7 cellular contexts compared by ENCODE assay signal in the genomic region with DNA sequence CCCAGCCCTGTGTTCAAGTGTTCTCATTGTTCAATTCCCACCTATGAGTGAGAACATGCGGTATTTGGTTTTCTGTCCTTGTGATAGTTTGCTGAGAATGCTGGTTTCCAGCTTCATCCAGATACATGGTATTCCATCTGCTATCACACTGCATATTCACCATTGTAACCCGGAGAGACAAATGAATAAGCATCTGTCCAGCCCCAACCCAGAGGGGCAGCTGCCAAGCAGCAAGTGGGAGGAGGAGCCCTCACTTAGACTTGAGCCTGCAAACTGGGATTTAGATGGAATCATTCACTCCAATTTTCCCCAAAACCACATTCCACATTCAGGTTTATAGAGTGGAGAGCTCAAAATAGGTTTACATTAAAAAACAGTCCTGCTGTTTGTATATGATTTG. TPM values are rescaled to one million over a fixed set of nuclear protein-coding genes. Genes with fewer than 3 reads are reported as not detected.
"Had no signal": no experiment of that assay in that cellular context is flagged by ENCODE, and none has a peak within 500 bp of the region (broad histone marks: within the 10 kb centered on the region; RNA-seq: fewer than 3 reads in every experiment).

No MANE protein-coding gene starts in this region.

- H3K9me3 Mint-ChIP-seq: GM23338 had no signal

- H3K9me3 ChIP-seq: HAP-1 had no signal

- H3K4me2 ChIP-seq: GM23338 had no signal

- H3K4me1 Mint-ChIP-seq: GM23338, IgD-negative memory B cell had no signal

- H3K27ac Mint-ChIP-seq: GM23338, HFFc6, IgD-negative memory B cell had no signal

- H3K4me3 Mint-ChIP-seq: GM23338, HFFc6, IgD-negative memory B cell had no signal

- H3K4me1 ChIP-seq: HAP-1 had no signal

- DNase-seq: HFFc6 had no signal

- H3K27me3 Mint-ChIP-seq: IgD-negative memory B cell had no signal

- H3K27ac ChIP-seq: HL-60 had no signal

- H2AFZ ChIP-seq: GM23338 had no signal

RNA-seq across cellular contexts. Expression of a gene that starts 41.6 kb away (rescaled TPM):
- total RNA-seq: HepG2, HFFc6, HT1080 had no signal
